In the genomic region with DNA sequence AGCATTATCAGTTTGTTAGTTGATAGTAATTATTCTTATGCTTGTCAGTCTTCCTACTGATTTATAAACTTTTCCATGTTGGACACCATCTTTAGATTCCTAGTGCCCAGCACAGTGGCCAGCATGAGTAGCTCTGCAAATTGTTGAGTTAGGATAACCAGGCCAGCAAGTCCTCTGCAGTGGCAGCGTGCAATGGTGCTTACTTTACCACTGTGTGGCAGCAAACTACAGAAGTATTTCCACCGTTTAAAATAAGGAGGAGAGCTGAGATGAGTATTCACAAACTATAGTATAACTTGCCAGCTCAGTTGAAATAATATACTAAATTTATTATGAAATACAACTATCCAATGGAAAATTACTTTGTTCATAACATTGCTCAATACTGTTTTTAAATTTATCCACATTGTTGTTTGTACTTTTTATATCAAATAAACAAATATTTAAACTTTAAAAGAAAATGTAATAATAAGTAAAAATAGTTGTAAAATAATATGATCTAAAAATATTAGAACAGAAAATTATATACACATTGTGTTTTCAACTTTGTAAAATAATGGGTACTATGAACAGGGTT, we compare ENCODE assay signal across 8 cellular contexts.
DNase-seq lines count a peak whose midpoint lies in the region; ATAC-seq lines count a peak whose summit lies in the region.

No MANE protein-coding gene starts in this region.

- H3K27me3 ChIP-seq in HAP-1 (ENCODE audit: low read depth): peaks cover 3% of the 10 kb centered on the region; the same call in 1 of the 2 replicates

- H3K36me3 ChIP-seq in HAP-1 (replicated peaks): no peaks in the 10 kb centered on the region

- no peaks in the 10 kb centered on the region; the same call in 1 of the 2 replicates for H3K4me1 ChIP-seq in HAP-1

- H3K9me3 ChIP-seq in HAP-1: no peaks in the 10 kb centered on the region

- no peak overlapping the region for H3K4me3 ChIP-seq in HAP-1

- in situ Hi-C loops in HAP-1 (cut with MboI; ENCODE audit: low sequenced_read_pairs): no loop called here

- peak; percentile 70 for DNase-seq in COLO829 (ENCODE audit: low spot score)
- peak; percentile 48 to 61 for DNase-seq in HAP-1 (ENCODE audit: low spot score in 2 of 2)
- peak; percentile 65 for DNase-seq in NCI-H82 (lab: John Stamatoyannopoulos, UW)
- DNase-seq in amniotic stem cell (lab: John Stamatoyannopoulos, UW): peak; percentile 33
- DNase-seq in islet precursor cell: peak; percentile 76
- DNase-seq in superior temporal gyrus (ENCODE audit: extremely low spot score): peak; percentile 68
- DNase-seq in NCI-H1048 (lab: John Stamatoyannopoulos, UW): no peak

- no peak for ATAC-seq in GM19463 (IDR thresholded peaks at IDR 0.05; ENCODE audit: unreplicated experiment)
